3 cellular contexts compared by ENCODE assay signal in the genomic region with DNA sequence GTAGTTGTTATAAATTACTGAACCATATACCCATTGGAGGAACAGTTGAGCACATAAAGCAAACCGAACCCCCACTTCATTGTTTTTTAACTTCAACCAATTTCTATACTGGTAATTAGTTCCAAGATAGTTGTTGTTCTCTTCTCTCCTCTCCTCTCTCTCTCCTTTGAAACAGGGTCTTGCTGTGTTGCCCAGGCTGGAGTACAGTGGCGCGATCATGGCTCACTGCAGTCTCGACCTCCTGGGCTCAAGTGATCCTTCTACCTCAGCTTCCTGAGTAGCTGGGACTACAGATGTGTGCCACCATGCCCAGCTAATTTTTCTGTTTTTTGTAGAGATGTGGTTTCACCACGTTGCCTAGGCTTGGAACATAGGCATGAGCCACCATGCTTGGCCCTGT. TPM values are rescaled to one million over a fixed set of nuclear protein-coding genes. Genes with fewer than 3 reads are reported as not detected.
"Had no signal": no experiment of that assay in that cellular context is flagged by ENCODE, and none has a peak within 500 bp of the region (broad histone marks: within the 10 kb centered on the region; RNA-seq: fewer than 3 reads in every experiment).

No MANE protein-coding gene starts in this region.

RNA-seq across cellular contexts. Expression of a gene that starts 27.2 kb away (rescaled TPM):
- total RNA-seq: H7, HT-29 had no signal
- polyA plus RNA-seq: IgD-negative memory B cell had no signal
